9 cellular contexts compared by ENCODE assay signal in the genomic region with DNA sequence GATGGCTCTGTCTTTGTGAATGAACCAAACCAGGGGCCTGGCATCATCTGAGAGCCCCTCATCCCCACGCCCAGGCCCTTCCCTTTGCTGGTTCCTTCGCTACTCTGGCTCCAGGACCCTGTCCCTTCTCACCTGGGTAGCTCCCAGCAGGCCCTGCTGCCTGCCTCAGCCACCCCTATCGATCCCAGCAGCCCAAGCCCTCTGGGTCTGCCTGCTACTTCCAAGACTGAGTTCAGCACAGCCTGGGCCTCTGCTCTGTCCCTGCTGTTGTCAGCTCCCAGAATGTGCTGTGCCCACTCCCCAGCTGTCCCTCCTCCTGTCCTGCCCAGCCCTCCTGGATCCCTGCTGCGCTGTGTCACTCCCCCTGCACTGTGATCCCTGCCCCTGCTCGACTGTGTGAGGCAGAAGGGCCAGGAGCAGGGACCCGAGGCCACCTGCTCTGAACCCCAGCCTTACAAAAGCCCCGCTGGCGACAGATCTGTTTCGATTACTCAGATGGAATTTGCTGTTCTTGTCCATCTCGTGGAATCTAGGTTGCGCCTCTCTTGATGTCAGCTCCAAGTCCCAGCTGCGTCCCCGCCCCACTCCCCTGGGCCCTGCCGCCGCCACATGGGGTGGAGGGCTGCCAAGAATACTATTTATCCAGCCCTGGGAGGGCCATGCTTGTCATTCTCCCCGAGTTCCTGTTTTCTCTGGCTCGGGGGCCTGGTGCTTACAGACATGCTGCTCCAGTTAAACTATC.
DNase-seq lines count a peak whose midpoint lies in the region; ATAC-seq and TF ChIP-seq lines count a peak whose summit lies in the region.
"Had no signal": no experiment of that assay in that cellular context is flagged by ENCODE, and none has a peak within 500 bp of the region (broad histone marks: within the 10 kb centered on the region; RNA-seq: fewer than 3 reads in every experiment).

No MANE protein-coding gene starts in this region.

- ATAC-seq in GM18502 (IDR thresholded peaks at IDR 0.05; ENCODE audit: poor library complexity, unreplicated experiment), result no peak
- ATAC-seq in GM19328 (IDR thresholded peaks at IDR 0.05; ENCODE audit: unreplicated experiment), result no peak

- DNase-seq in AG08395 (ENCODE audit: low spot score) (peak; percentile 95), RWPE1 (ENCODE audit: low spot score) (no peak), fibroblast of pulmonary artery (ENCODE audit: low read depth) (peak; percentile 66), non-pigmented ciliary epithelial cell (ENCODE audit: low read depth) (peak; percentile 36)
- DNase-seq in activated T-cell treated with anti-CD3 and anti-CD28 coated beads, Interleukin-2, amount 50 U/mL, for 1 hour, result no peak
- DNase-seq in activated CD4-positive, CD25-positive, alpha-beta regulatory T cell treated with anti-CD3 and anti-CD28 coated beads, Interleukin-2, amount 50 U/mL, for 72 hours, result no peak
- DNase-seq: DMS 273 treated with DMSO at 0.1 percent for 48 hours had no signal

- POLR2A ChIA-PET in RWPE1 (lab: Yijun Ruan, JAX; ENCODE audit: low non-redundant PET), result no interaction called here

- CTCF ChIA-PET in RWPE1 (lab: Yijun Ruan, JAX), result interaction anchor here (0.6 to 1.0 kb wide), 3 partner anchors 30 to 1557 kb away, joined by 3 to 4 read pairs (median 3); no protein-coding TSS in a partner anchor

- TF ChIP-seq CTCF in RWPE1 (conservative IDR thresholded peaks at IDR 0.05; ENCODE audit: low read depth), result no peak
- TF ChIP-seq CTCF in fibroblast of pulmonary artery (IDR thresholded peaks at IDR 0.05; ENCODE audit: low read length, missing control alignments), result no peak

- H3K27ac ChIP-seq in RWPE1, result 0 out of 2 replicates have a peak overlapping the region, but pooled peaks have one; percentile 15

- H3K4me3 ChIP-seq in fibroblast of pulmonary artery (replicated peaks; ENCODE audit: low read depth, low read length), result no peak overlapping the region

Comparison
In these comparisons a context has a peak if more than half of its experiments do, and no peak if none do; other contexts are left out.
1. DNase-seq: peak in AG08395 (single experiment), fibroblast of pulmonary artery (single experiment) and non-pigmented ciliary epithelial cell (single experiment); none in RWPE1 (single experiment), activated T-cell treated with anti-CD3 and anti-CD28 coated beads, Interleukin-2, amount 50 U/mL, for 1 hour (single experiment) and activated CD4-positive, CD25-positive, alpha-beta regulatory T cell treated with anti-CD3 and anti-CD28 coated beads, Interleukin-2, amount 50 U/mL, for 72 hours (single experiment).